ENCODE assay signal across 1 cellular context in the genomic region with DNA sequence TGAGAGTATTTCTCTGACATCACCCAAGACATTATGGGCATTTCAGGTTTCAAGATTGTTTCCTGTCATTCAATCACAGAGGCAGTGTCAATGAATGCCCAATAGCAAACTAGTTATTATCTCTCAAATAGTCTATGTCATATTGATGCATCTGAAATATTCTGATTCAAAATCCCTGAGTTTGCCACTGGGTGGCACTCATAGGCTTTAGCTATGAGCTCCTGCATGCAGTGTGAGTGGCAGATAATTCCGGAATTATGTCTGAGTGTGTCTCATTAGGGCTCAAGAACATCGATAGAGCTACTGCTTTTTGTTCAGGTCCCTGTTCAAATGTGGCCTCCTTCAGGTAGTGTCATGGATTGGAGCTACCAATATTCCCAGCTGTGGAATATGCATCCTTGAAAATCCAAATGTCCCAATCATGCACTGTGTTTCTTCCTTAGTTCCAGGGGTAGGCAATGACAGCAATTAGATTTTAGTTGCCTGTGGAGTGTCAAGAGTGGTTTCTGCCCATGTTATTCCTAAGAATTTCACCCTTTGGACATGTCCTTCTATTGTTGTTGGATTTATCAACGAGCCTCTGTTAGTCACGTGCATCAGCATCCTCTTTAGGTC.
TF ChIP-seq lines count a peak whose summit lies in the region.

No MANE protein-coding gene starts in this region.

TF ChIP-seq in A549, 52 proteins besides CTCF, POLR2A, EP300 and RAD21:
- TF ChIP-seq SMC3 (IDR thresholded peaks at IDR 0.05) (peak; percentile 77), TFCP2L1 (CRISPR knock-in tag; IDR thresholded peaks at IDR 0.05) (no peak)
